8 cellular contexts compared by ENCODE assay signal in genomic region chr10:128069351-128070051, GRCh38. TPM values are rescaled to one million over a fixed set of nuclear protein-coding genes. Genes with fewer than 3 reads are reported as not detected.
A peak's percentile ranks its signal among the peaks of the same experiment; 100 is the strongest.
DNase-seq lines count a peak whose midpoint lies in the region; ATAC-seq lines count a peak whose summit lies in the region.

No MANE protein-coding gene starts in this region.

- ATAC-seq in GM18861 (IDR thresholded peaks at IDR 0.05; ENCODE audit: unreplicated experiment) = peak; percentile 37
- ATAC-seq in HG03439 (IDR thresholded peaks at IDR 0.05; ENCODE audit: unreplicated experiment) = peak; percentile 58

- no peak overlapping the region for H3K4me3 Mint-ChIP-seq in activated CD4-positive, alpha-beta memory T cell treated with anti-CD3 and anti-CD28 coated beads, Interleukin-2, amount 10 ng/mL, durations not matched to agents 7 days and 5 days

- H3K4me1 Mint-ChIP-seq in activated CD4-positive, alpha-beta memory T cell treated with anti-CD3 and anti-CD28 coated beads, Interleukin-2, amount 10 ng/mL, durations not matched to agents 7 days and 5 days = peaks cover 61% of the 10 kb centered on the region

- peaks cover 4% of the 10 kb centered on the region for H3K9me3 Mint-ChIP-seq in activated CD4-positive, alpha-beta memory T cell treated with anti-CD3 and anti-CD28 coated beads, Interleukin-2, amount 10 ng/mL, durations not matched to agents 7 days and 5 days

- H3K27me3 Mint-ChIP-seq in activated CD4-positive, alpha-beta memory T cell treated with anti-CD3 and anti-CD28 coated beads, Interleukin-2, amount 10 ng/mL, durations not matched to agents 7 days and 5 days = no peaks in the 10 kb centered on the region

- POLR2A ChIA-PET in activated CD4-positive, alpha-beta memory T cell treated with anti-CD3 and anti-CD28 coated beads, Interleukin-2, amount 10 ng/mL, durations not matched to agents 7 days and 5 days (lab: Charles Lee) = interaction anchor here (0.7 to 1.4 kb wide), 6 partner anchors 22 to 163 kb away, joined by 3 to 13 read pairs (median 4); partner anchors contain the start of gene PTPRE

- peak overlapping the region; percentile 17 for H3K27ac Mint-ChIP-seq in activated CD4-positive, alpha-beta memory T cell treated with anti-CD3 and anti-CD28 coated beads, Interleukin-2, amount 10 ng/mL, durations not matched to agents 7 days and 5 days

- DNase-seq in AG08396 (ENCODE audit: low spot score) (peak; percentile 75), NCI-H748 treated with DMSO at 0.1 percent for 48 hours (lab: John Stamatoyannopoulos, UW) (peak; percentile 32), mesenteric fat pad (ENCODE audit: low spot score) (peak; percentile 91)
- DNase-seq in activated CD4-positive, alpha-beta memory T cell treated with anti-CD3 and anti-CD28 coated beads, Interleukin-2, amount 10 ng/mL, durations not matched to agents 7 days and 5 days = peak; percentile 82
- peak; percentile 60 for DNase-seq in effector CD8-positive, alpha-beta T cell (lab: John Stamatoyannopoulos, UW)
- peak; percentile 70 to 72 for DNase-seq in stimulated activated CD8-positive, alpha-beta memory T cell treated with anti-CD3 and anti-CD28 coated beads, Interleukin-4, amount 100 ng/mL, for 1 hour (ENCODE audit: low read depth in 2 of 2, low spot score in 1 of 2)

- peaks cover 82% of the 10 kb centered on the region for H3K36me3 Mint-ChIP-seq in activated CD4-positive, alpha-beta memory T cell treated with anti-CD3 and anti-CD28 coated beads, Interleukin-2, amount 10 ng/mL, durations not matched to agents 7 days and 5 days (ENCODE audit: low read depth)

- CTCF ChIA-PET in activated CD4-positive, alpha-beta memory T cell treated with anti-CD3 and anti-CD28 coated beads, Interleukin-2, amount 10 ng/mL, durations not matched to agents 7 days and 5 days (lab: Charles Lee) = interaction anchor here (0.6 to 7.6 kb wide), 40 partner anchors 9 to 354 kb away, joined by 3 to 216 read pairs (median 4); partner anchors contain the start of genes CLRN3 and PTPRE

RNA-seq across cellular contexts. Expression of gene MKI67, which starts 56.7 kb away (rescaled TPM):
- 100 to 1,000 TPM; 253 to 272 TPM for total RNA-seq in activated CD4-positive, alpha-beta memory T cell treated with anti-CD3 and anti-CD28 coated beads, Interleukin-2, amount 10 ng/mL, durations not matched to agents 7 days and 5 days
- 0.39 TPM for total RNA-seq in mesenteric fat pad

Comparison
In these comparisons a context has a peak if more than half of its experiments do, and no peak if none do; other contexts are left out.
1. Peak in every context shown above with its lines: DNase-seq and ATAC-seq.
2. DNase-seq: peak in every context shown above with its lines; median percentile 91 in mesenteric fat pad; 82 in activated CD4-positive, alpha-beta memory T cell treated with anti-CD3 and anti-CD28 coated beads, Interleukin-2, amount 10 ng/mL, durations not matched to agents 7 days and 5 days; 75 in AG08396; 71 in stimulated activated CD8-positive, alpha-beta memory T cell treated with anti-CD3 and anti-CD28 coated beads, Interleukin-4, amount 100 ng/mL, for 1 hour; 60 in effector CD8-positive, alpha-beta T cell; 32 in NCI-H748 treated with DMSO at 0.1 percent for 48 hours.
3. RNA of gene MKI67, which starts 56.7 kb away (total RNA-seq): 253 to 272 TPM in activated CD4-positive, alpha-beta memory T cell treated with anti-CD3 and anti-CD28 coated beads, Interleukin-2, amount 10 ng/mL, durations not matched to agents 7 days and 5 days; 0.39 TPM in mesenteric fat pad (single experiment); every median in the first group is over 100 times any median in the second.